Comparison of ENCODE assay signal across 15 cellular contexts in the genomic region with DNA sequence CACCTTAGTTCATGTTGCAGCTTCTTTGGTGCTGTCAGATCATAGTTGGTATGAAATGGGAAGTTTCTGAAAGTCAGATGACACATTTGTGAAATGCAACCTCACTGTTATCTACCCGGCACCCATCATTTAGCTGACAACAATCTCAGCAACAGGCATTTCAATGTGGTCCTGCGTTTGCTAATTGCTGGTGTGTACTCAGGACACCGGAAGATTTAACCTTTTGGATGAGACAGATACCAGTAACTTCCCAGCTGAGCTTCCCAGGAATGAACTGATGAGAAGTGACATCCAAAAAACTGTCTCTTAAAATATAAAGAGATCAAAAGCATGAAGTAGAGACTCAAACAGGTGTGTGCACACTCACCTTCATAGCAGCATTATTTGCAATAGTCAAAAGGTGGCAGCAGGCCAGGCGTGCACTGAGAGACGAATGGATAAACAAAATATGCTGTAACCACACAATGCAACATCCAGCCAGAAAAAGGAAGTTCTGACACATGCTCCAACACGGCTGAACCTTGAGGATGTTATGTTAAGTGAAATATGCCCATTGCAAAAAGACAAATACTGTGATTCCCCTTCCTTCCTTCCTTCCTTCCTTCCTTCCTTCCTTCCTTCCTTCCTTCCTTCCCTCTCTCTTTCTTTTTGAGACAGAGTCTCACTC. TPM values are rescaled to one million over a fixed set of nuclear protein-coding genes. Genes with fewer than 3 reads are reported as not detected.
DNase-seq lines count a peak whose midpoint lies in the region; ATAC-seq and TF ChIP-seq lines count a peak whose summit lies in the region.
"Had no signal": no experiment of that assay in that cellular context is flagged by ENCODE, and none has a peak within 500 bp of the region (broad histone marks: within the 10 kb centered on the region; RNA-seq: fewer than 3 reads in every experiment).

No MANE protein-coding gene starts in this region.

- POLR2A ChIA-PET in RWPE1 (lab: Yijun Ruan, JAX; ENCODE audit: low non-redundant PET), result no interaction called here

- no peaks in the 10 kb centered on the region for H3K27me3 ChIP-seq in upper lobe of right lung
- H3K27me3 ChIP-seq: right atrium auricular region had no signal

- H3K36me3 ChIP-seq in upper lobe of right lung, result no peaks in the 10 kb centered on the region
- H3K36me3 ChIP-seq: right atrium auricular region had no signal

- no peaks in the 10 kb centered on the region for H3K4me1 ChIP-seq in upper lobe of right lung
- H3K4me1 ChIP-seq: A549, right atrium auricular region had no signal

- no peak overlapping the region for H3K4me3 ChIP-seq in epithelial cell of esophagus (ENCODE audit: low read length)
- H3K4me3 ChIP-seq in upper lobe of right lung, result no peak overlapping the region
- H3K4me3 ChIP-seq: A549, right atrium auricular region had no signal

- intact Hi-C loops in upper lobe of right lung (cut with DNase I), result no loop called here

- peak; percentile 67 for ATAC-seq in upper lobe of right lung
- ATAC-seq: A549 had no signal

- no peak for TF ChIP-seq CTCF in RWPE1 (conservative IDR thresholded peaks at IDR 0.05; ENCODE audit: low read depth)
- TF ChIP-seq CTCF in epithelial cell of esophagus (IDR thresholded peaks at IDR 0.05; ENCODE audit: insufficient read depth, low read depth, low read length, missing control alignments), result peak; percentile 9
- TF ChIP-seq CTCF in upper lobe of right lung (IDR thresholded peaks at IDR 0.05), result no peak

- H3K9me3 ChIP-seq in upper lobe of right lung, result no peaks in the 10 kb centered on the region
- H3K9me3 ChIP-seq: A549, right atrium auricular region had no signal

- CTCF ChIA-PET in RWPE1 (lab: Yijun Ruan, JAX), result interaction anchor here (0.6 kb wide), 1 partner anchor 65 kb away, joined by 3 read pairs; no protein-coding TSS in a partner anchor

- H3K27ac ChIP-seq in RWPE1, result peak overlapping the region; percentile 46; the same call in 1 of the 2 replicates
- no peak overlapping the region for H3K27ac ChIP-seq in upper lobe of right lung
- H3K27ac ChIP-seq: A549, right atrium auricular region had no signal

- DNase-seq in SIG-M5 treated with dmso at 0.1 percent for 504 hours (lab: John Stamatoyannopoulos, UW; ENCODE audit: unreplicated experiment) (peak; percentile 47), SIG-M5 (lab: John Stamatoyannopoulos, UW) (no peak), RWPE1 (ENCODE audit: low spot score) (peak; percentile 38), epithelial cell of esophagus (ENCODE audit: low read depth) (peak; percentile 95), upper lobe of right lung (no peak), cortex of kidney (lab: John Stamatoyannopoulos, UW) (no peak), NCI-H1048 (lab: John Stamatoyannopoulos, UW) (no peak)
- no peak for DNase-seq in activated T-cell treated with anti-CD3 and anti-CD28 coated beads, Interleukin-2, amount 50 U/mL, for 1 hour
- DNase-seq: activated CD4-positive, alpha-beta T cell treated with anti-CD3 and anti-CD28 coated beads for 48 hours; hypothalamus; NCI-H187 treated with DMSO at 0.1 percent for 48 hours; SHP77 treated with DMSO at 0.1 percent for 48 hours; substantia nigra had no signal

RNA-seq across cellular contexts. Expression of gene CLDN14, which starts 7.9 kb away (rescaled TPM):
- total RNA-seq in upper lobe of right lung, result not detected
- total RNA-seq: right atrium auricular region had no signal

Comparison
In these comparisons a context has a peak if more than half of its experiments do, and no peak if none do; other contexts are left out.
1. DNase-seq: peak in SIG-M5 treated with dmso at 0.1 percent for 504 hours (single experiment), RWPE1 (single experiment) and epithelial cell of esophagus (single experiment); none in SIG-M5 (single experiment), upper lobe of right lung (single experiment), cortex of kidney (single experiment), NCI-H1048 (single experiment) and activated T-cell treated with anti-CD3 and anti-CD28 coated beads, Interleukin-2, amount 50 U/mL, for 1 hour (single experiment).